In genomic region chr12:110280784-110281548, GRCh38 we compare ENCODE assay signal across 8 cellular contexts. TPM values are rescaled to one million over a fixed set of nuclear protein-coding genes. Genes with fewer than 3 reads are reported as not detected.
DNase-seq lines count a peak whose midpoint lies in the region; ATAC-seq and TF ChIP-seq lines count a peak whose summit lies in the region.

Gene ATP2A2, plus strand, starts transcription at chr12:110281247. Its CDS starts 543 bp downstream, at chr12:110281790.

- peaks cover 0 to under 1% of the 10 kb centered on the region in 2 donors for H3K36me3 ChIP-seq in adrenal gland (replicated peaks in 1 of 2)
- H3K36me3 ChIP-seq in upper lobe of left lung, result peaks cover 0 to 8% (median 0%) of the 10 kb centered on the region in 4 donors

- peaks cover 4% of the 10 kb centered on the region for H3K36me3 Mint-ChIP-seq in progenitor cell of endocrine pancreas (ENCODE audit: insufficient read depth)

- H3K9me3 ChIP-seq in adrenal gland (replicated peaks in 1 of 3) (no peaks in the 10 kb centered on the region), upper lobe of left lung (no peaks in the 10 kb centered on the region)

- TF ChIP-seq POLR2A in GM15510 (IDR thresholded peaks at IDR 0.05; ENCODE audit: borderline replicate concordance, extremely low read depth, insufficient read length), result peak; percentile 95
- TF ChIP-seq POLR2A in adrenal gland (IDR thresholded peaks at IDR 0.05), result peak; percentile 94 to 96
- TF ChIP-seq POLR2A in upper lobe of left lung (IDR thresholded peaks at IDR 0.05), result peak in 3 of 4 donors; percentile 86 to 97 (median 95)

- H3K9me3 Mint-ChIP-seq in progenitor cell of endocrine pancreas (ENCODE audit: low read depth), result no peaks in the 10 kb centered on the region

- 0% methylated on average over 19 to 107 of the region's 108 CpGs for WGBS in adrenal gland, 4 donors
- WGBS in upper lobe of left lung, 2 donors, result 0% methylated on average over 19 to 32 of the region's 108 CpGs

- TF ChIP-seq CTCF in adrenal gland (IDR thresholded peaks at IDR 0.05) (peak in 1 of 6 experiments; percentile 1), progenitor cell of endocrine pancreas (IDR thresholded peaks at IDR 0.05; ENCODE audit: unreplicated experiment) (no peak), upper lobe of left lung (IDR thresholded peaks at IDR 0.05) (peak in 2 of 6 experiments; percentile 3 to 7)

- peaks cover 55% of the 10 kb centered on the region for H3K4me1 Mint-ChIP-seq in progenitor cell of endocrine pancreas (ENCODE audit: low read depth)

- H3K27ac ChIP-seq in adrenal gland (peak within 1 kb of the TSS; percentile 76 to 98 (median 95)), upper lobe of left lung (peak within 1 kb of the TSS; percentile 97 to 99 (median 98))

- DNase-seq in NCI-H146 treated with DMSO at 0.1 percent for 48 hours (lab: John Stamatoyannopoulos, UW; ENCODE audit: unreplicated experiment) (peak; percentile 72), adrenal gland (peak; percentile 88 to 92 (median 91)), left cardiac atrium (peak; percentile 93), progenitor cell of endocrine pancreas (ENCODE audit: low spot score, unreplicated experiment) (peak; percentile 74), upper lobe of left lung (peak; percentile 91 to 99)

- H3K27ac Mint-ChIP-seq in progenitor cell of endocrine pancreas, result peak within 1 kb of the TSS; percentile 96

- peaks cover 20 to 54% of the 10 kb centered on the region in 2 donors for H3K4me1 ChIP-seq in adrenal gland (replicated peaks in 1 of 2)
- peaks cover 41 to 48% (median 44%) of the 10 kb centered on the region in 4 donors for H3K4me1 ChIP-seq in upper lobe of left lung

- H3K27me3 Mint-ChIP-seq in progenitor cell of endocrine pancreas, result peaks cover 4% of the 10 kb centered on the region

- H3K4me3 ChIP-seq in adrenal gland (peak within 1 kb of the TSS; percentile 69 to 95 (median 84)), upper lobe of left lung (peak within 1 kb of the TSS; percentile 84 to 95 (median 92))

- H3K4me3 Mint-ChIP-seq in progenitor cell of endocrine pancreas (ENCODE audit: low read depth), result peak within 1 kb of the TSS; percentile 94

- intact Hi-C loops in T-helper 1 cell treated with Interleukin-12 subunit alpha and Interleukin-12 subunit beta and Interleukin-4 antibody, amounts not matched to agents 30 ng/mL and 1 ng/mL, for 36 hours (cut with micrococcal nuclease), result loop anchor here (1.0 to 10.0 kb wide), 15 partner anchors 68 to 1766 kb away; partner anchors contain the start of genes ANAPC7, C12orf76, CORO1C and FICD
- intact Hi-C loops in adrenal gland (cut with DNase I), result no loop called here
- intact Hi-C loops in left cardiac atrium (cut with DNase I), result loop anchor here in 1 of 2 donors (5.0 to 10.0 kb wide), 2 partner anchors 34 to 176 kb away; no protein-coding TSS in a partner anchor

- no peak for TF ChIP-seq EP300 in upper lobe of left lung (IDR thresholded peaks at IDR 0.05)

- no peaks in the 10 kb centered on the region for H3K27me3 ChIP-seq in adrenal gland
- H3K27me3 ChIP-seq in upper lobe of left lung, result no peaks in the 10 kb centered on the region

- peak; percentile 76 for ATAC-seq in HG02852 (IDR thresholded peaks at IDR 0.05; ENCODE audit: unreplicated experiment)
- peak; percentile 94 for ATAC-seq in left cardiac atrium
- peak; percentile 95 to 97 for ATAC-seq in upper lobe of left lung (ENCODE audit: low FRiP score in 2 of 2)

RNA-seq across cellular contexts. Expression of gene ATP2A2, which starts in this region (rescaled TPM):
- 186 and 189 TPM in 2 replicates for total RNA-seq in T-helper 1 cell treated with Interleukin-12 subunit alpha and Interleukin-12 subunit beta and Interleukin-4 antibody, amounts not matched to agents 30 ng/mL and 1 ng/mL, for 36 hours
- total RNA-seq in adrenal gland (100 to 1,000 TPM in 7 of 8 donors, 10 to 100 TPM in 1; 94.7 to 312 (median 121) TPM), left cardiac atrium (1,000 to 10,000 TPM; 2,696 to 3,455 TPM), progenitor cell of endocrine pancreas (167 and 175 TPM in 2 replicates), upper lobe of left lung (100 to 1,000 TPM in 5 of 6 donors, 10 to 100 TPM in 1; 91.7 to 166 (median 142) TPM)
- polyA plus RNA-seq in adrenal gland, result 100 to 1,000 TPM in 1 of 3 donors, 10 to 100 TPM in 2; 20.8 to 198 (median 27.1) TPM

Comparison
In these comparisons a context has a peak if more than half of its experiments do, and no peak if none do; other contexts are left out.
1. Peak in every context shown above with its lines: DNase-seq, ATAC-seq, H3K4me3 ChIP-seq and H3K27ac ChIP-seq.
2. RNA of gene ATP2A2 (total RNA-seq): 2,696 to 3,455 TPM in left cardiac atrium; 186 to 189 TPM in T-helper 1 cell treated with Interleukin-12 subunit alpha and Interleukin-12 subunit beta and Interleukin-4 antibody, amounts not matched to agents 30 ng/mL and 1 ng/mL, for 36 hours, 167 to 175 TPM in progenitor cell of endocrine pancreas, 91.7 to 166 TPM in upper lobe of left lung and 94.7 to 312 TPM in adrenal gland; every median in the first group is over 4 times any median in the second.